In genomic region chr2:174248187-174248997, GRCh38 we compare ENCODE assay signal across 8 cellular contexts. TPM values are rescaled to one million over a fixed set of nuclear protein-coding genes. Genes with fewer than 3 reads are reported as not detected.
DNase-seq lines count a peak whose midpoint lies in the region; ATAC-seq and TF ChIP-seq lines count a peak whose summit lies in the region.

OLA1 (minus strand) TSS chr2:174248532; CDS start chr2:174246815, 1,717 bp downstream.

- peak within 1 kb of the TSS; percentile 84 for H3K4me3 ChIP-seq in HAP-1
- peak within 1 kb of the TSS; percentile 82 for H3K4me3 ChIP-seq in MG63
- H3K4me3 ChIP-seq in fibroblast of pulmonary artery (replicated peaks; ENCODE audit: low read depth, low read length) = peak within 1 kb of the TSS; percentile 82

- H3K27me3 ChIP-seq in HAP-1 (ENCODE audit: low read depth) (no peaks in the 10 kb centered on the region), MG63 (no peaks in the 10 kb centered on the region)

- ATAC-seq in natural killer cell treated with Interleukin-12 subunit alpha and Interleukin-12 subunit beta and Interleukin-15 and Interleukin-18, amount 100 ng/mL, for 72 hours = peak; percentile 99

- H3K9me3 Mint-ChIP-seq in natural killer cell treated with Interleukin-12 subunit alpha and Interleukin-12 subunit beta and Interleukin-15 and Interleukin-18, amount 100 ng/mL, for 72 hours = no peaks in the 10 kb centered on the region

- peaks cover 9 to 13% of the 10 kb centered on the region in 2 donors for H3K4me1 Mint-ChIP-seq in natural killer cell treated with Interleukin-12 subunit alpha and Interleukin-12 subunit beta and Interleukin-15 and Interleukin-18, amount 100 ng/mL, for 72 hours (ENCODE audit: low read depth in 2 of 2)

- H3K9ac ChIP-seq in ES-I3 (ENCODE audit: low read depth, low read length) = peak within 1 kb of the TSS; percentile 70

- H3K27ac Mint-ChIP-seq in natural killer cell treated with Interleukin-12 subunit alpha and Interleukin-12 subunit beta and Interleukin-15 and Interleukin-18, amount 100 ng/mL, for 72 hours = peak within 1 kb of the TSS; percentile 82

- peak; percentile 95 to 98 for DNase-seq in HAP-1 (ENCODE audit: low spot score in 2 of 2)
- peak; percentile 94 for DNase-seq in MG63
- peak; percentile 40 to 80 for DNase-seq in SHP77 (lab: John Stamatoyannopoulos, UW)
- peak; percentile 92 for DNase-seq in activated effector memory CD4-positive, alpha-beta T cell treated with Interleukin-2 at 50 U/mL for 16 hours
- DNase-seq in fibroblast of pulmonary artery (ENCODE audit: low read depth) = peak; percentile 93
- peak; percentile 98 for DNase-seq in natural killer cell treated with Interleukin-12 subunit alpha and Interleukin-12 subunit beta and Interleukin-15 and Interleukin-18, amount 100 ng/mL, for 72 hours (ENCODE audit: low spot score)
- DNase-seq in stimulated activated naive CD4-positive, alpha-beta T cell treated with Interleukin-2 at 50 U/mL for 16 hours (lab: John Stamatoyannopoulos, UW) = peak; percentile 94

- in situ Hi-C loops in HAP-1 (cut with MboI; ENCODE audit: low sequenced_read_pairs) = loop anchor here (5.0 kb wide), 1 partner anchor 84 kb away; the partner anchor contains the start of gene SP9

- H3K9me3 ChIP-seq in ES-I3 (ENCODE audit: control insufficient read depth, insufficient read depth, low read length) = no peaks in the 10 kb centered on the region
- H3K9me3 ChIP-seq in HAP-1 = no peaks in the 10 kb centered on the region
- H3K9me3 ChIP-seq in MG63 = no peaks in the 10 kb centered on the region

- H3K36me3 ChIP-seq in ES-I3 (ENCODE audit: insufficient read depth, low read length) = peaks cover 6% of the 10 kb centered on the region; the same call in 1 of the 2 replicates
- peaks cover 23% of the 10 kb centered on the region for H3K36me3 ChIP-seq in HAP-1 (replicated peaks)
- peaks cover 33% of the 10 kb centered on the region for H3K36me3 ChIP-seq in MG63

- H3K4me3 Mint-ChIP-seq in natural killer cell treated with Interleukin-12 subunit alpha and Interleukin-12 subunit beta and Interleukin-15 and Interleukin-18, amount 100 ng/mL, for 72 hours = peak within 1 kb of the TSS; percentile 92

- peaks cover 5% of the 10 kb centered on the region for H3K36me3 Mint-ChIP-seq in natural killer cell treated with Interleukin-12 subunit alpha and Interleukin-12 subunit beta and Interleukin-15 and Interleukin-18, amount 100 ng/mL, for 72 hours

- peaks cover 0 to 5% of the 10 kb centered on the region in 2 donors for H3K27me3 Mint-ChIP-seq in natural killer cell treated with Interleukin-12 subunit alpha and Interleukin-12 subunit beta and Interleukin-15 and Interleukin-18, amount 100 ng/mL, for 72 hours

- 0 out of 2 replicates have a peak, but pooled peaks cover 10% of the 10 kb centered on the region for H3K4me1 ChIP-seq in ES-I3 (ENCODE audit: insufficient read depth, low read length)
- H3K4me1 ChIP-seq in HAP-1 = peaks cover 14% of the 10 kb centered on the region

- TF ChIP-seq CTCF in fibroblast of pulmonary artery (IDR thresholded peaks at IDR 0.05; ENCODE audit: low read length, missing control alignments) = no peak

RNA-seq across cellular contexts. Expression of gene OLA1, which starts in this region (rescaled TPM):
- total RNA-seq in MG63 (2014; rRNA removed; shearing (Covaris generic); ENCODE audit: low replicate concordance) = 232 and 416 TPM in 2 replicates
- 10 to 100 TPM; 78.0 to 88.5 TPM for total RNA-seq in natural killer cell treated with Interleukin-12 subunit alpha and Interleukin-12 subunit beta and Interleukin-15 and Interleukin-18, amount 100 ng/mL, for 72 hours

Comparison
In these comparisons a context has a peak if more than half of its experiments do, and no peak if none do; other contexts are left out.
1. Peak in every context shown above with its lines: DNase-seq, ATAC-seq and H3K4me3 ChIP-seq.